18 cellular contexts compared by ENCODE assay signal in genomic region chr5:179533907-179534306, GRCh38. TPM values are rescaled to one million over a fixed set of nuclear protein-coding genes. Genes with fewer than 3 reads are reported as not detected.
DNase-seq lines count a peak whose midpoint lies in the region; ATAC-seq, FAIRE-seq and TF ChIP-seq lines count a peak whose summit lies in the region.
"Had no signal": no experiment of that assay in that cellular context is flagged by ENCODE, and none has a peak within 500 bp of the region (broad histone marks: within the 10 kb centered on the region; RNA-seq: fewer than 3 reads in every experiment).

No MANE protein-coding gene starts in this region.

- no peaks in the 10 kb centered on the region; the same call in 2 of the 3 replicates for H3K9me3 ChIP-seq in GM12878 (replicated peaks; ENCODE audit: control insufficient read depth, insufficient read depth, low read length)

- in situ Hi-C loops in GM12878 (cut with MboI) = no loop called here

- H3K4me3 ChIP-seq in GM12878 = peak overlapping the region; percentile 52
- H3K4me3 ChIP-seq: GM23248 had no signal

- intact Hi-C loops in GM12878 (cut with micrococcal nuclease; ENCODE audit: unreplicated experiment) = no loop called here

- peak overlapping the region; percentile 35 for H3K9ac ChIP-seq in GM12878 (ENCODE audit: control insufficient read depth, insufficient read depth, low read length)
- H3K9ac ChIP-seq: GM23248 had no signal

- peaks cover 1% of the 10 kb centered on the region; the same call in 1 of the 2 replicates for H3K79me2 ChIP-seq in GM12878 (ENCODE audit: control insufficient read depth, insufficient read depth, low read length)

- no peaks in the 10 kb centered on the region for H3K36me3 ChIP-seq in GM12878 (ENCODE audit: control insufficient read depth in 2 of 2, insufficient read depth in 2 of 2, low read length in 1 of 2)

- SMC1A ChIA-PET in GM12878 (lab: Charles Lee; ENCODE audit: uncharacterized antibody, unreplicated experiment) = interaction anchor here (2.0 kb wide), 1 partner anchor 9 kb away, joined by 6 read pairs; no protein-coding TSS in a partner anchor

- peak overlapping the region; percentile 8 for H2AFZ ChIP-seq in GM12878 (ENCODE audit: control insufficient read depth, low read depth, low read length)
- H2AFZ ChIP-seq: GM23248 had no signal

- POLR2A ChIA-PET in GM12878 (lab: Charles Lee) = no interaction called here

- no peak for TF ChIP-seq EP300 in GM12878 (IDR thresholded peaks at IDR 0.05; ENCODE audit: borderline replicate concordance in 1 of 2, control insufficient read depth in 1 of 2, low read depth in 2 of 2, low read length in 2 of 2)

- no peak for FAIRE-seq in GM12891 (lab: Jason Lieb, UNC)
- peak; percentile 78 for FAIRE-seq in GM12878 (lab: Jason Lieb, UNC)
- FAIRE-seq: RCC 7860 had no signal

- RAD21 ChIA-PET in GM12878 (lab: Charles Lee; ENCODE audit: unreplicated experiment) = no interaction called here

- peak; percentile 54 for ATAC-seq in GM19452 (IDR thresholded peaks at IDR 0.05; ENCODE audit: unreplicated experiment)
- ATAC-seq in HG03095 (IDR thresholded peaks at IDR 0.05; ENCODE audit: unreplicated experiment) = peak; percentile 64
- peak; percentile 90 for ATAC-seq in GM12878

- no TSS peak for BruUV-seq in GM12878 (replicated peaks; lab: Mats Ljungman, UMichigan)

- CTCF ChIA-PET in GM12878 (lab: Yijun Ruan, JAX) = interaction anchor here (0.6 kb wide), 1 partner anchor 1406 kb away, joined by 3 read pairs; no protein-coding TSS in a partner anchor

- H4K20me1 ChIP-seq in GM12878 (ENCODE audit: control insufficient read depth, insufficient read depth) = no peaks in the 10 kb centered on the region

- TF ChIP-seq POLR2A in GM12891 (IDR thresholded peaks at IDR 0.05; ENCODE audit: low read depth, low read length) (no peak), GM12878 (IDR thresholded peaks at IDR 0.05; ENCODE audit: low read depth, low read length) (no peak)

- TF ChIP-seq RAD21 in GM12878 (IDR thresholded peaks at IDR 0.05; ENCODE audit: insufficient read depth, low read depth, low read length) = no peak

- 31% methylated on average over 5 of the region's 5 CpGs for WGBS in GM12878 (ENCODE audit: insufficient coverage, insufficient replicate concordance, low lambda C conversion rate, missing lambda C conversion rate)

- peak overlapping the region; percentile 70 for H3K27ac ChIP-seq in GM12878 (ENCODE audit: control insufficient read depth, insufficient read depth)
- H3K27ac ChIP-seq: GM23248 had no signal

- TF ChIP-seq CTCF in GM12878 (IDR thresholded peaks at IDR 0.05 in 2 of 3, conservative IDR thresholded peaks at IDR 0.05 in 1 of 3; ENCODE audit: control insufficient read depth in 2 of 3, extremely low read depth in 1 of 3, insufficient read depth in 1 of 3, low read depth in 3 of 3, low read length in 3 of 3) = no peak

- H3K4me1 ChIP-seq in GM12878 (ENCODE audit: control insufficient read depth, insufficient read depth, low read length) = peaks cover 5% of the 10 kb centered on the region; the same call in 1 of the 2 replicates

- no peak for DNase-seq in GM12891 (ENCODE audit: insufficient read length, low spot score)
- DNase-seq in GM12878 (ENCODE audit: low read depth, low spot score) = no peak
- no peak for DNase-seq in activated effector memory CD4-positive, alpha-beta T cell treated with anti-CD3 and anti-CD28 coated beads, Interleukin-2, amount 50 U/mL, for 16 hours
- DNase-seq in SKM-1 (lab: John Stamatoyannopoulos, UW; ENCODE audit: unreplicated experiment) = no peak
- no peak for DNase-seq in stimulated activated CD4-positive, alpha-beta T cell treated with anti-CD3 and anti-CD28 coated beads, Interleukin-4, amount 100 ng/mL, for 1 hour
- no peak for DNase-seq in activated gamma-delta T cell (lab: John Stamatoyannopoulos, UW)
- DNase-seq: activated CD4-positive, alpha-beta T cell treated with anti-CD3 and anti-CD28 coated beads, Interleukin-2, amount 50 U/mL, for 4 hours; activated naive CD4-positive, alpha-beta T cell; AML-193; DMS53; glutamatergic neuron; GM23248; NCI-H446; stimulated activated CD4-positive, alpha-beta T cell treated with anti-CD3 and anti-CD28 coated beads, Interleukin-2, amount 100 ng/mL, for 48 hours; stimulated activated naive CD4-positive, alpha-beta T cell treated with Interleukin-2 at 50 U/mL for 16 hours had no signal

- peak overlapping the region; percentile 78 for H3K4me2 ChIP-seq in GM12878 (ENCODE audit: control insufficient read depth, insufficient read depth)

- H3K27me3 ChIP-seq in GM12878 (replicated peaks in 1 of 2; ENCODE audit: control insufficient read depth in 2 of 2, insufficient read depth in 2 of 2, low read length in 1 of 2) = 0 out of 4 replicates have a peak, but pooled peaks cover 0 to 2% of the 10 kb centered on the region in 2 experiments

TF ChIP-seq in GM12891, 5 proteins besides CTCF, POLR2A, EP300 and RAD21:
- TF ChIP-seq SPI1 (IDR thresholded peaks at IDR 0.05; ENCODE audit: low read depth, low read length) (peak; percentile 89), TAF1 (IDR thresholded peaks at IDR 0.05; ENCODE audit: low read depth, low read length) (no peak)

TF ChIP-seq in GM12878, 131 proteins besides CTCF, POLR2A, EP300 and RAD21:
- TF ChIP-seq EGR1 (IDR thresholded peaks at IDR 0.05; ENCODE audit: borderline replicate concordance in 1 of 2, low read depth in 2 of 2, low read length in 2 of 2) (0 out of 3 replicates have a peak, but pooled peaks of 1 of the 2 experiments have one; percentile 9), MTA2 (IDR thresholded peaks at IDR 0.05; ENCODE audit: low read depth) (peak; percentile 40; the same call in 1 of the 2 replicates), SPI1 (IDR thresholded peaks at IDR 0.05; ENCODE audit: borderline replicate concordance, insufficient read depth, low read depth, low read length) (peak; percentile 60; the same call in 1 of the 2 replicates), CREB1 (IDR thresholded peaks at IDR 0.05; ENCODE audit: low read depth) (peak; percentile 75; the same call in 1 of the 2 replicates), TAF1 (IDR thresholded peaks at IDR 0.05; ENCODE audit: borderline replicate concordance, low read depth, low read length) (no peak), CREM (IDR thresholded peaks at IDR 0.05; ENCODE audit: low read depth) (0 out of 2 replicates have a peak, but pooled peaks have one; percentile 33)
- TF ChIP-seq, protein P1, sequence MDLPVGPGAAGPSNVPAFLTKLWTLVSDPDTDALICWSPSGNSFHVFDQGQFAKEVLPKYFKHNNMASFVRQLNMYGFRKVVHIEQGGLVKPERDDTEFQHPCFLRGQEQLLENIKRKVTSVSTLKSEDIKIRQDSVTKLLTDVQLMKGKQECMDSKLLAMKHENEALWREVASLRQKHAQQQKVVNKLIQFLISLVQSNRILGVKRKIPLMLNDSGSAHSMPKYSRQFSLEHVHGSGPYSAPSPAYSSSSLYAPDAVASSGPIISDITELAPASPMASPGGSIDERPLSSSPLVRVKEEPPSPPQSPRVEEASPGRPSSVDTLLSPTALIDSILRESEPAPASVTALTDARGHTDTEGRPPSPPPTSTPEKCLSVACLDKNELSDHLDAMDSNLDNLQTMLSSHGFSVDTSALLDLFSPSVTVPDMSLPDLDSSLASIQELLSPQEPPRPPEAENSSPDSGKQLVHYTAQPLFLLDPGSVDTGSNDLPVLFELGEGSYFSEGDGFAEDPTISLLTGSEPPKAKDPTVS (IDR thresholded peaks at IDR 0.05; ENCODE audit: low read depth, low read length) = no peak

RNA-seq across cellular contexts. Expression of gene RUFY1, which starts 16.4 kb away (rescaled TPM):
- 16.9 TPM for polyA plus RNA-seq in GM12891 (2012; ENCODE audit: low read depth, missing spikeins)
- 65.2 and 75.0 TPM in 2 replicates for total RNA-seq in GM12878 (2013; cell fraction: nucleolus; rRNA removed)
- 27.0 and 28.4 TPM in 2 replicates for total RNA-seq in GM12878 (2014; rRNA removed)
- 22.7 and 26.3 TPM in 2 replicates for total RNA-seq in GM12878 (2014; rRNA removed; fragmentation: Illumina TruSeq; extraction: Trizol)
- 28.8 and 36.3 TPM in 2 replicates for total RNA-seq in GM12878 (2021)
- 17.9 TPM for polyA plus RNA-seq in GM12878 (2011; ENCODE audit: low read depth)
- polyA plus RNA-seq in GM12878 (2011; rRNA removed) = 18.4 and 19.2 TPM in 2 replicates
- 10.3 and 13.1 TPM in 2 replicates for polyA plus RNA-seq in GM12878 (2011; cell fraction: cytosol; rRNA removed)
- 22.2 and 27.2 TPM in 2 replicates for polyA plus RNA-seq in GM12878 (2011; cell fraction: nucleus; rRNA removed)
- 22.2 and 23.8 TPM in 2 replicates for polyA plus RNA-seq in GM12878 (2012)
- polyA plus RNA-seq in GM12878 (2014; fragmentation: Illumina TruSeq; extraction: Trizol) = 22.8 and 26.2 TPM in 2 replicates
- 1 to 10 TPM; 5.7 to 8.1 TPM for polyA plus RNA-seq in GM12878 (2014; fragmentation: Nextera tagmentation; extraction: Ambion mirVana)
- polyA plus RNA-seq in GM12878 (2014; rRNA removed) = 26.7 and 27.2 TPM in 2 replicates
- polyA plus RNA-seq in GM12878 (2016; fragmentation: Nextera tagmentation; extraction: Ambion mirVana) = 10 to 100 TPM; 23.6 to 25.4 TPM
- polyA minus RNA-seq in GM12878 (2011; rRNA and poly(A)+ RNA removed) = 12.7 and 17.7 TPM in 2 replicates
- polyA minus RNA-seq in GM12878 (2011; cell fraction: cytosol; rRNA and poly(A)+ RNA removed) = 5.6 and 7.7 TPM in 2 replicates
- 18.5 and 25.8 TPM in 2 replicates for polyA minus RNA-seq in GM12878 (2011; cell fraction: nucleus; rRNA and poly(A)+ RNA removed)
